ENCODE assay signal across 8 cellular contexts in the genomic region with DNA sequence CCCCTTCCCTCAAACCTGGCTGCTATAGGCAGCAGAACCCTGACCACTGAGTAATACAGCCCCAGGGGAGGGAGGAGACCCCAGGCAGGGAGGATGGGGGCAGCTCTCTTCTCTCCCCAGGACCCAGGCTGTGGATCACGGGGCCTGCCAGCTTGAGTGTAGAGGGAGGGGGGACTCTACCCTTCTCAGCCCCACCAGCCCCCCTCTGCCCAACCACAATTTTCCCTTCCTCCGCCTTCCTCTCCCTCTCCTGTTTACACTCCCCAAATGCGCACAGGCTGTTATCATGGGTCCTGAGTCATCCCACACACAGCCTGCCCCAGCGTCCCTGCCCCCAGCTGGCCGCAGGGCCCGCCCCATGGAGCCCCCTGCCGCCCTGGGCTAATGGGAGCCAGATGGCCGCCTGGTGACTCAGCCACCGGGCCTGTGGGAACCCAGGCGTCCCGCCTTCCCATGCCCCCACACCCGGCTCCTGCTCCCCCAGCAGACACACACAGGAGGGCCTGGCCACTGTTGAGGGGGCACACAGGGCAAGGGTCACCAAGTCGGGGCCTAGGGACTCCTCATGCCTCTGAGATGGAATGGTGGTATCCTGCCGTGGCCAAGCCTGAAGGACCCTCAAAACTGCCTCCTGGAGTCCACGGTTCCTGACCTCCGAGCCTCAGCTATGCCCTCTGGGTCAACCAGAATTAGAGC. TPM values are rescaled to one million over a fixed set of nuclear protein-coding genes. Genes with fewer than 3 reads are reported as not detected.
DNase-seq lines count a peak whose midpoint lies in the region; ATAC-seq and TF ChIP-seq lines count a peak whose summit lies in the region.

No MANE protein-coding gene starts in this region.

- H3K4me3 ChIP-seq in CD8-positive, alpha-beta memory T cell (ENCODE audit: low read length) = no peak overlapping the region
- H3K4me3 ChIP-seq in cardiac fibroblast (replicated peaks in 1 of 2; ENCODE audit: low read depth in 2 of 2, low read length in 2 of 2) = peak overlapping the region in 1 of 2 donors; percentile 1
- no peak overlapping the region for H3K4me3 ChIP-seq in lower leg skin (ENCODE audit: low read depth, poor library complexity, severe bottlenecking)
- H3K4me3 ChIP-seq in thyroid gland (replicated peaks in 1 of 3) = no peak overlapping the region

- peak overlapping the region; percentile 79 for H3K27ac ChIP-seq in CD8-positive, alpha-beta memory T cell (ENCODE audit: low read depth, low read length)
- peak overlapping the region; percentile 39 to 85 (median 76) for H3K27ac ChIP-seq in thyroid gland

- no peak for ATAC-seq in HG03108 (IDR thresholded peaks at IDR 0.05; ENCODE audit: unreplicated experiment)

- POLR2A ChIA-PET in CD8-positive, alpha-beta memory T cell (lab: Charles Lee) = no interaction called here

- H3K4me1 Mint-ChIP-seq in CD8-positive, alpha-beta memory T cell = peaks cover 42 to 64% (median 51%) of the 10 kb centered on the region in 3 donors

- WGBS in lower leg skin, 2 donors = 42 to 45% methylated on average over 9 to 16 of the region's 16 CpGs
- 53 to 58% methylated on average over 9 to 15 of the region's 16 CpGs for WGBS in thyroid gland, 2 donors

- H3K27me3 ChIP-seq in CD8-positive, alpha-beta memory T cell (ENCODE audit: insufficient read depth, low read length, poor library complexity, severe bottlenecking) = no peaks in the 10 kb centered on the region
- H3K27me3 ChIP-seq in thyroid gland = no peaks in the 10 kb centered on the region

- H3K9me3 Mint-ChIP-seq in CD8-positive, alpha-beta memory T cell = peaks cover 0 to 5% (median 0%) of the 10 kb centered on the region in 5 donors

- H3K27me3 Mint-ChIP-seq in CD8-positive, alpha-beta memory T cell = peaks cover 0 to 7% of the 10 kb centered on the region in 2 donors

- peaks cover 41% of the 10 kb centered on the region for H3K4me1 ChIP-seq in CD8-positive, alpha-beta memory T cell (ENCODE audit: insufficient read depth, low read length)
- peaks cover 36 to 72% of the 10 kb centered on the region in 2 donors for H3K4me1 ChIP-seq in thyroid gland

- TF ChIP-seq POLR2A in lower leg skin (IDR thresholded peaks at IDR 0.05) (no peak), thyroid gland (IDR thresholded peaks at IDR 0.05) (no peak)

- intact Hi-C loops in lower leg skin (cut with DNase I; ENCODE audit: low total_unique reads) = no loop called here
- intact Hi-C loops in thyroid gland (cut with DNase I) = no loop called here

- no peak for DNase-seq in CD8-positive, alpha-beta memory T cell
- DNase-seq in NCI-H69 (lab: John Stamatoyannopoulos, UW) (peak; percentile 94), cardiac fibroblast (ENCODE audit: low read depth in 2 of 2) (peak; percentile 95 to 96), lower leg skin (ENCODE audit: low spot score in 2 of 2) (peak; percentile 75 to 95), thyroid gland (peak; percentile 18 to 24), NK-92 (lab: John Stamatoyannopoulos, UW; ENCODE audit: unreplicated experiment) (no peak), NCI-H2029 (lab: John Stamatoyannopoulos, UW) (no peak)

- TF ChIP-seq CTCF in cardiac fibroblast (IDR thresholded peaks at IDR 0.05; ENCODE audit: low read depth, low read length) (no peak), lower leg skin (IDR thresholded peaks at IDR 0.05) (no peak), thyroid gland (IDR thresholded peaks at IDR 0.05) (no peak)

- peaks cover 6 to 76% (median 6%) of the 10 kb centered on the region in 3 donors for H3K36me3 Mint-ChIP-seq in CD8-positive, alpha-beta memory T cell

- H3K36me3 ChIP-seq in CD8-positive, alpha-beta memory T cell (ENCODE audit: insufficient read depth, low read length) = peaks cover 19% of the 10 kb centered on the region
- H3K36me3 ChIP-seq in thyroid gland = peaks cover 3 to 15% of the 10 kb centered on the region in 2 donors

- H3K9me3 ChIP-seq in CD8-positive, alpha-beta memory T cell (ENCODE audit: low read length) = no peaks in the 10 kb centered on the region
- H3K9me3 ChIP-seq in thyroid gland = no peaks in the 10 kb centered on the region

- CTCF ChIA-PET in CD8-positive, alpha-beta memory T cell (lab: Charles Lee) = interaction anchor here (2.4 kb wide), 1 partner anchor 29 kb away, joined by 8 read pairs; no protein-coding TSS in a partner anchor

- no peak overlapping the region for H3K4me3 Mint-ChIP-seq in CD8-positive, alpha-beta memory T cell

- H3K27ac Mint-ChIP-seq in CD8-positive, alpha-beta memory T cell = peak overlapping the region; percentile 54 to 99 (median 95)

RNA-seq across cellular contexts. Expression of a gene that starts 13.6 kb away (rescaled TPM):
- total RNA-seq in CD8-positive, alpha-beta memory T cell = 10 to 100 TPM; 31.7 to 32.1 TPM
- polyA plus RNA-seq in CD8-positive, alpha-beta memory T cell = 29.7 TPM
- 10 to 100 TPM; 11.6 to 19.6 (median 13.7) TPM for total RNA-seq in lower leg skin
- total RNA-seq in thyroid gland = 10 to 100 TPM; 10.6 to 22.0 (median 19.3) TPM

RNA-seq across cellular contexts. Expression of a gene that starts 30.1 kb away (rescaled TPM):
- total RNA-seq in CD8-positive, alpha-beta memory T cell = 100 to 1,000 TPM; 152 to 161 TPM
- polyA plus RNA-seq in CD8-positive, alpha-beta memory T cell = 104 TPM
- 10 to 100 TPM; 11.4 to 26.9 (median 22.2) TPM for total RNA-seq in lower leg skin
- 10 to 100 TPM in 3 of 4 donors, 1 to 10 TPM in 1; 9.6 to 13.7 (median 11.0) TPM for total RNA-seq in thyroid gland

RNA-seq across cellular contexts. Expression of a gene that starts 40.4 kb away (rescaled TPM):
- total RNA-seq in CD8-positive, alpha-beta memory T cell = 1 to 10 TPM; 8.5 to 9.7 TPM
- polyA plus RNA-seq in CD8-positive, alpha-beta memory T cell = 15.4 TPM
- total RNA-seq in lower leg skin = 1 to 10 TPM; 1.7 to 3.7 (median 2.5) TPM
- total RNA-seq in thyroid gland = 10 to 100 TPM in 2 of 4 donors, 1 to 10 TPM in 2; 5.9 to 12.5 (median 9.9) TPM

RNA-seq across cellular contexts. Expression of a gene that starts 52.8 kb away (rescaled TPM):
- 1 to 10 TPM; 2.6 to 3.8 TPM for total RNA-seq in CD8-positive, alpha-beta memory T cell
- polyA plus RNA-seq in CD8-positive, alpha-beta memory T cell = 3.7 TPM
- total RNA-seq in lower leg skin (100 to 1,000 TPM in 1 of 4 donors, 10 to 100 TPM in 3; 25.4 to 115 (median 54.9) TPM), thyroid gland (10 to 100 TPM in 2 of 4 donors, 1 to 10 TPM in 2; 5.0 to 14.9 (median 9.0) TPM)

RNA-seq across cellular contexts. Expression of a gene that starts 59.4 kb away (rescaled TPM):
- 100 to 1,000 TPM; 270 to 279 TPM for total RNA-seq in CD8-positive, alpha-beta memory T cell
- 100 TPM for polyA plus RNA-seq in CD8-positive, alpha-beta memory T cell
- total RNA-seq in lower leg skin (100 to 1,000 TPM; 130 to 196 (median 152) TPM), thyroid gland (100 to 1,000 TPM; 129 to 180 (median 150) TPM)

Comparison
In these comparisons a context has a peak if more than half of its experiments do, and no peak if none do; other contexts are left out.
1. DNase-seq: peak in NCI-H69 (single experiment), cardiac fibroblast (2 of 2), lower leg skin (2 of 2) and thyroid gland (2 of 2); none in CD8-positive, alpha-beta memory T cell (0 of 5), NK-92 (single experiment) and NCI-H2029 (single experiment).
2. RNA of a gene that starts 30.1 kb away (total RNA-seq): 152 to 161 TPM in CD8-positive, alpha-beta memory T cell; 11.4 to 26.9 TPM in lower leg skin and 9.6 to 13.7 TPM in thyroid gland; every median in the first group is over 4 times any median in the second.